ENCODE assay signal across 12 cellular contexts in the genomic region with DNA sequence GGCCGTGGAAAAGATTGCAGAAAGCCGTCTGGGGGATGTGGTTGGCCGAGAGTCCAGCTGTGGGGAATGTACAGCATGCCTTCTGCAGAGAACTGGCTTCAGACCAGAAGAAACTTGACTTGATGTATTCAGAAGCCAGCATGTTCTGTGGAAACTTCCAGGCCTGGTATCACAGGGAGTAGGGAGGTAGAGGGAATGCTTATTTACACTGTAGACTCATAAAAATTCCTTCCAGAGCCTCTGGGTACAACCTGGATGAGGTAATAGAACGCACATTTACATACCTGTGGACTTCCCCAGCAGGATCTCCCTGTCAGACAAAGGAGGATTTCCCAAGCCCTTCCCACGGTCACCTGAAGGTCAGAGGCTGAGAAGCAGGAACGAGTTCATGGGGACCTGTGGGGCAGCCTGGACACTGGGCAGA. TPM values are rescaled to one million over a fixed set of nuclear protein-coding genes. Genes with fewer than 3 reads are reported as not detected.
DNase-seq lines count a peak whose midpoint lies in the region; ATAC-seq, FAIRE-seq and TF ChIP-seq lines count a peak whose summit lies in the region.
"Had no signal": no experiment of that assay in that cellular context is flagged by ENCODE, and none has a peak within 500 bp of the region (broad histone marks: within the 10 kb centered on the region; RNA-seq: fewer than 3 reads in every experiment).

No MANE protein-coding gene starts in this region.

- H2BK5ac ChIP-seq in H1 (ENCODE audit: low read depth, low read length) = 0 out of 2 replicates have a peak overlapping the region, but pooled peaks have one; percentile 7

- peak; percentile 41 for ATAC-seq in left lung
- ATAC-seq in GM19023 (IDR thresholded peaks at IDR 0.05; ENCODE audit: unreplicated experiment) = no peak

- H3K27ac ChIP-seq in H1 (ENCODE audit: low read depth, low read length) (no peak overlapping the region), left lung (no peak overlapping the region), transverse colon (peak overlapping the region in 3 of 4 donors; percentile 1 to 72 (median 60))
- H3K27ac ChIP-seq: HL-60 had no signal

- H3K4me1 ChIP-seq in H1 (replicated peaks in 1 of 4; ENCODE audit: control insufficient read depth in 3 of 4, insufficient read depth in 4 of 4, low read length in 3 of 4) (peaks cover 5 to 16% (median 11%) of the 10 kb centered on the region in 4 experiments), left lung (peaks cover 0 to 23% of the 10 kb centered on the region in 2 donors), transverse colon (peaks cover 3 to 18% (median 9%) of the 10 kb centered on the region in 4 donors)

- TF ChIP-seq RAD21 in H1 (IDR thresholded peaks at IDR 0.05 in 1 of 2, conservative IDR thresholded peaks at IDR 0.05 in 1 of 2; ENCODE audit: low read depth in 2 of 2, low read length in 2 of 2) = no peak

- no peak overlapping the region; the same call in 1 of the 2 replicates for H2BK20ac ChIP-seq in H1 (ENCODE audit: low read length)

- H3K9ac ChIP-seq in H1 (replicated peaks in 1 of 4; ENCODE audit: extremely low read depth in 1 of 4, low read depth in 3 of 4, low read length in 3 of 4) = no peak overlapping the region

- no peak overlapping the region for H2BK120ac ChIP-seq in H1 (replicated peaks; ENCODE audit: low read depth, low read length)

- peaks cover 4 to 9% of the 10 kb centered on the region in 2 experiments; a peak in 3 of 4 replicates for H3K9me3 ChIP-seq in H1 (ENCODE audit: insufficient read depth in 2 of 2, low read depth in 1 of 2, low read length in 1 of 2)
- H3K9me3 ChIP-seq in left lung = peaks cover 0 to 11% of the 10 kb centered on the region in 2 donors
- peaks cover 4 to 5% of the 10 kb centered on the region in 2 donors for H3K9me3 ChIP-seq in transverse colon

- TF ChIP-seq POLR2A in H1 (IDR thresholded peaks at IDR 0.05; ENCODE audit: control extremely low read depth in 1 of 2, low read depth in 2 of 2, low read length in 2 of 2) (no peak), transverse colon (IDR thresholded peaks at IDR 0.05) (no peak)

- FAIRE-seq in H1 (lab: Jason Lieb, UNC) = peak; percentile 82
- FAIRE-seq: colon had no signal

- no peaks in the 10 kb centered on the region for H3K23me2 ChIP-seq in H1 (ENCODE audit: low read depth, low read length)

- peak overlapping the region; percentile 33 to 45; a peak in 3 of 4 replicates for H3K4me2 ChIP-seq in H1 (ENCODE audit: insufficient read depth in 1 of 2, low read depth in 2 of 2, low read length in 2 of 2)

- CTCF ChIA-PET in H1 (lab: Charles Lee; ENCODE audit: partially characterized antibody) = interaction anchor here (1.0 to 1.8 kb wide), 2 partner anchors 17 to 227 kb away, joined by 4 to 5 read pairs; no protein-coding TSS in a partner anchor

- H3K36me3 ChIP-seq in H1 (ENCODE audit: control insufficient read depth in 2 of 4, insufficient read depth in 4 of 4, low read length in 3 of 4) = peaks cover 0 to 2% (median 0%) of the 10 kb centered on the region in 4 experiments; a peak in 1 of 8 replicates
- H3K36me3 ChIP-seq in left lung = no peaks in the 10 kb centered on the region
- H3K36me3 ChIP-seq in transverse colon = no peaks in the 10 kb centered on the region

- H2AFZ ChIP-seq in H1 (ENCODE audit: low read length) = no peak overlapping the region

- no peak overlapping the region for H3K4ac ChIP-seq in H1 (replicated peaks; ENCODE audit: insufficient read length, low read depth, low read length)

- H4K91ac ChIP-seq in H1 (replicated peaks; ENCODE audit: insufficient read length, low read length) = no peak overlapping the region

- no peaks in the 10 kb centered on the region for H3K27me3 ChIP-seq in H1 (replicated peaks in 1 of 4; ENCODE audit: control insufficient read depth in 3 of 4, extremely low read depth in 1 of 4, insufficient read depth in 3 of 4, low read length in 3 of 4)
- H3K27me3 ChIP-seq in left lung = no peaks in the 10 kb centered on the region
- H3K27me3 ChIP-seq in transverse colon = no peaks in the 10 kb centered on the region

- DNase-seq in NCI-H526 treated with DMSO at 0.1 percent for 48 hours (lab: John Stamatoyannopoulos, UW) (peak; percentile 60), H1 (ENCODE audit: low read depth in 1 of 2, low spot score in 2 of 2) (peak; percentile 31 to 48), left lung (no peak), transverse colon (peak; percentile 25), GOT3 (lab: John Stamatoyannopoulos, UW) (no peak), cerebellar nuclear complex (lab: John Stamatoyannopoulos, UW) (no peak)
- DNase-seq: activated CD4-positive, alpha-beta T cell treated with anti-CD3 and anti-CD28 coated beads for 48 hours; activated gamma-delta T cell; NCI-H69 had no signal

- TF ChIP-seq EP300 in H1 (IDR thresholded peaks at IDR 0.05; ENCODE audit: borderline replicate concordance in 1 of 2, low read depth in 2 of 2, low read length in 2 of 2) (no peak), transverse colon (IDR thresholded peaks at IDR 0.05; ENCODE audit: low read depth) (no peak)

- H3K4me3 ChIP-seq in H1 (ENCODE audit: extremely low read depth in 1 of 4, insufficient read depth in 2 of 4, low read depth in 3 of 4, low read length in 4 of 4) = no peak overlapping the region
- no peak overlapping the region for H3K4me3 ChIP-seq in left lung
- no peak overlapping the region for H3K4me3 ChIP-seq in transverse colon

- H4K8ac ChIP-seq in H1 (ENCODE audit: extremely low read depth, insufficient read depth, low read length) = no peak overlapping the region

- H3K56ac ChIP-seq in H1 (replicated peaks; ENCODE audit: insufficient read length, low read depth, low read length) = no peak overlapping the region

- peak overlapping the region; percentile 71 for H3K18ac ChIP-seq in H1 (ENCODE audit: extremely low read depth, low read length)

- no peaks in the 10 kb centered on the region for H4K20me1 ChIP-seq in H1 (replicated peaks in 1 of 2; ENCODE audit: control insufficient read depth in 1 of 2, insufficient read depth in 2 of 2, low read length in 2 of 2)

- TF ChIP-seq CTCF in H1 (IDR thresholded peaks at IDR 0.05; ENCODE audit: control extremely low read depth in 1 of 3, insufficient read depth in 1 of 3, low read depth in 1 of 3, low read length in 3 of 3) (no peak), left lung (IDR thresholded peaks at IDR 0.05) (no peak), transverse colon (IDR thresholded peaks at IDR 0.05) (no peak)

- POLR2A ChIA-PET in H1 (lab: Charles Lee; ENCODE audit: partially characterized antibody) = no interaction called here

- no peak overlapping the region for H3K23ac ChIP-seq in H1 (ENCODE audit: insufficient read length)

- H2AK5ac ChIP-seq in H1 (ENCODE audit: low read depth, low read length) = no peak overlapping the region

- H2BK12ac ChIP-seq in H1 (ENCODE audit: low read depth, low read length) = no peak overlapping the region; the same call in 1 of the 2 replicates

- intact Hi-C loops in left lung (cut with DNase I) = no loop called here
- intact Hi-C loops in transverse colon (cut with DNase I; ENCODE audit: low total_unique reads) = no loop called here

- no peak overlapping the region for H4K5ac ChIP-seq in H1 (ENCODE audit: insufficient read length, low read depth, low read length)

- in situ Hi-C loops in transverse colon (cut with MboI; ENCODE audit: low pct_ligation_motif_present in 1 of 4, low pct_unique_long_range_greater_than_20kb in 1 of 4, low sequenced_read_pairs in 3 of 4) = loop anchor here in 1 of 4 donors (25.0 kb wide), 1 partner anchor 248 kb away; no protein-coding TSS in a partner anchor

- 55% methylated on average over 6 of the region's 6 CpGs; no CpG with 5 or more reads in 1 of the 2 experiments for WGBS in H1 (ENCODE audit: extremely low coverage in 1 of 2, insufficient coverage in 1 of 2, insufficient read length in 1 of 2, insufficient replicate concordance in 2 of 2, low coverage in 1 of 2, low lambda C conversion rate in 2 of 2, missing lambda C conversion rate in 1 of 2), 2 experiments
- 0 to 23% methylated on average over 3 to 6 of the region's 6 CpGs for WGBS in transverse colon (ENCODE audit: low coverage in 1 of 2), 2 donors

- H2BK15ac ChIP-seq in H1 (ENCODE audit: low read length) = no peak overlapping the region

- no peaks in the 10 kb centered on the region for H3K79me2 ChIP-seq in H1 (ENCODE audit: control insufficient read depth in 1 of 2, insufficient read depth in 2 of 2, low read length in 2 of 2)

- H3K79me1 ChIP-seq in H1 (ENCODE audit: low read depth, low read length) = no peaks in the 10 kb centered on the region

- H3K14ac ChIP-seq in H1 (ENCODE audit: insufficient read length) = no peak overlapping the region

TF ChIP-seq in H1, 55 proteins besides CTCF, POLR2A, EP300 and RAD21:
- TF ChIP-seq BACH1 (IDR thresholded peaks at IDR 0.05; ENCODE audit: low read length) = no peak
- no peak for TF ChIP-seq TCF12 (IDR thresholded peaks at IDR 0.05; ENCODE audit: low read depth, low read length)
- TF ChIP-seq CEBPB (IDR thresholded peaks at IDR 0.05; ENCODE audit: low read depth, low read length) = peak; percentile 70
- TF ChIP-seq JUND (IDR thresholded peaks at IDR 0.05; ENCODE audit: low read length) = peak; percentile 47; the same call in 1 of the 2 replicates
- TF ChIP-seq, protein P1, sequence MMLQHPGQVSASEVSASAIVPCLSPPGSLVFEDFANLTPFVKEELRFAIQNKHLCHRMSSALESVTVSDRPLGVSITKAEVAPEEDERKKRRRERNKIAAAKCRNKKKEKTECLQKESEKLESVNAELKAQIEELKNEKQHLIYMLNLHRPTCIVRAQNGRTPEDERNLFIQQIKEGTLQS (IDR thresholded peaks at IDR 0.05; ENCODE audit: insufficient read depth, low read depth, low read length) = no peak
- no peak for TF ChIP-seq ASH2L (IDR thresholded peaks at IDR 0.05; ENCODE audit: low read length)
- TF ChIP-seq RXRA (IDR thresholded peaks at IDR 0.05; ENCODE audit: insufficient read depth, low read depth, low read length) = no peak
- no peak for TF ChIP-seq GABPA (IDR thresholded peaks at IDR 0.05; ENCODE audit: borderline replicate concordance, insufficient read depth, low read length)
- TF ChIP-seq SRF (IDR thresholded peaks at IDR 0.05; ENCODE audit: low read depth, low read length) = no peak

RNA-seq across cellular contexts. Expression of a gene that starts 11.8 kb away (rescaled TPM):
- 12.2 and 14.5 TPM in 2 replicates for total RNA-seq in H1 (2021; fragmentation: NEBNext Ultra II Directional; extraction: Animal tissue kit (Norgen Biotek cat#: 25700))
- polyA plus RNA-seq in H1 (2011; rRNA removed) = 5.0 and 6.3 TPM in 2 replicates
- polyA plus RNA-seq in H1 (2011; cell fraction: cytosol; rRNA removed) = 5.6 TPM
- polyA plus RNA-seq in H1 (2011; cell fraction: nucleus; rRNA removed) = 6.4 TPM
- polyA plus RNA-seq in H1 (2012, experiment 1 of 2) = 5.9 to 7.9 TPM (median 6.2 TPM) in 4 replicates
- 2.8 TPM for polyA plus RNA-seq in H1 (2012, experiment 2 of 2)
- 3.9 TPM for polyA plus RNA-seq in H1 (2013, experiment 1 of 2)
- polyA plus RNA-seq in H1 (2013, experiment 2 of 2) = 4.2 TPM
- 8.6 and 11.3 TPM in 2 replicates for polyA minus RNA-seq in H1 (2011; rRNA and poly(A)+ RNA removed)
- polyA minus RNA-seq in H1 (2011; cell fraction: cytosol; rRNA and poly(A)+ RNA removed) = 9.1 TPM
- polyA minus RNA-seq in H1 (2011; cell fraction: nucleus; rRNA and poly(A)+ RNA removed) = 7.1 TPM
- 10 to 100 TPM; 57.9 to 83.4 TPM for total RNA-seq in left lung
- total RNA-seq in transverse colon = 10 to 100 TPM in 3 of 4 donors, 1 to 10 TPM in 1; 9.2 to 59.1 (median 15.2) TPM

Comparison
In these comparisons a context has a peak if more than half of its experiments do, and no peak if none do; other contexts are left out.
1. DNase-seq: peak in NCI-H526 treated with DMSO at 0.1 percent for 48 hours (single experiment), H1 (2 of 2) and transverse colon (single experiment); none in left lung (0 of 2), GOT3 (single experiment) and cerebellar nuclear complex (0 of 2).
2. H3K27ac ChIP-seq: peak in transverse colon (3 of 4); none in H1 (single experiment) and left lung (0 of 2).